Comparison of ENCODE assay signal across 11 cellular contexts in genomic region chr5:99059685-99060084, GRCh38.
DNase-seq lines count a peak whose midpoint lies in the region; ATAC-seq, FAIRE-seq and TF ChIP-seq lines count a peak whose summit lies in the region.
"Had no signal": no experiment of that assay in that cellular context is flagged by ENCODE, and none has a peak within 500 bp of the region (broad histone marks: within the 10 kb centered on the region; RNA-seq: fewer than 3 reads in every experiment).

No MANE protein-coding gene starts in this region.

- H3K4me1 ChIP-seq in OCI-LY7 (ENCODE audit: insufficient read depth, low read length, poor library complexity, severe bottlenecking) (no peaks in the 10 kb centered on the region), small intestine (ENCODE audit: control insufficient read depth in 2 of 2, insufficient read depth in 1 of 2, low read depth in 1 of 2, low read length in 1 of 2) (no peaks in the 10 kb centered on the region)
- H3K4me1 ChIP-seq: upper lobe of right lung had no signal

- H3K9me2 ChIP-seq in OCI-LY7 (ENCODE audit: insufficient read depth, low read length): no peaks in the 10 kb centered on the region

- no peaks in the 10 kb centered on the region for H4K20me1 ChIP-seq in OCI-LY7 (ENCODE audit: insufficient read depth, low read length)

- H3K79me2 ChIP-seq in OCI-LY7 (ENCODE audit: insufficient read depth, low read depth, low read length): no peaks in the 10 kb centered on the region

- no peak for TF ChIP-seq CTCF in OCI-LY7 (conservative IDR thresholded peaks at IDR 0.05; ENCODE audit: low read length)

- H3K27ac ChIP-seq in OCI-LY7 (ENCODE audit: low read depth, low read length, poor library complexity, severe bottlenecking) (no peak overlapping the region), small intestine (ENCODE audit: low read depth in 1 of 2, low read length in 1 of 2) (no peak overlapping the region)
- H3K27ac ChIP-seq: neural progenitor cell, skin epidermis, upper lobe of right lung had no signal

- no TSS peak for BruUV-seq in OCI-LY7 (replicated peaks; lab: Mats Ljungman, UMichigan)

- H3K4me3 ChIP-seq in OCI-LY7 (ENCODE audit: low read depth, low read length, poor library complexity, severe bottlenecking) (no peak overlapping the region), small intestine (ENCODE audit: low read depth in 1 of 2, low read length in 2 of 2) (no peak overlapping the region)
- H3K4me3 ChIP-seq: neural progenitor cell, skin epidermis, upper lobe of right lung had no signal

- POLR2A ChIA-PET in OCI-LY7 (lab: Charles Lee): interaction anchor here (0.6 to 1.7 kb wide), 2 partner anchors 9 to 23 kb away, joined by 3 to 4 read pairs; no protein-coding TSS in a partner anchor

- no peaks in the 10 kb centered on the region for H3K27me3 ChIP-seq in small intestine (ENCODE audit: control insufficient read depth in 2 of 2, insufficient read depth in 2 of 2, low read length in 2 of 2)
- H3K27me3 ChIP-seq: neural progenitor cell, upper lobe of right lung had no signal

- H2AFZ ChIP-seq in OCI-LY7 (ENCODE audit: low read length): no peak overlapping the region
- H2AFZ ChIP-seq: neural progenitor cell had no signal

- CTCF ChIA-PET in OCI-LY7 (lab: Charles Lee; ENCODE audit: unreplicated experiment): no interaction called here

- FAIRE-seq in small intestine (lab: Jason Lieb, UNC): no peak

- H3K36me3 ChIP-seq in OCI-LY7 (ENCODE audit: insufficient read depth, low read length): no peaks in the 10 kb centered on the region
- H3K36me3 ChIP-seq in small intestine (ENCODE audit: control insufficient read depth in 2 of 2, insufficient read depth in 2 of 2, low read length in 2 of 2): no peaks in the 10 kb centered on the region
- H3K36me3 ChIP-seq: neural progenitor cell, upper lobe of right lung had no signal

- peak overlapping the region; percentile 4; the same call in 1 of the 2 replicates for H3K4me2 ChIP-seq in OCI-LY7 (ENCODE audit: low read length)
- H3K4me2 ChIP-seq: neural progenitor cell had no signal

- intact Hi-C loops in OCI-LY7 (cut with micrococcal nuclease; ENCODE audit: unreplicated experiment): loop anchor here (1.0 kb wide), 1 partner anchor 153 kb away; no protein-coding TSS in a partner anchor

- ATAC-seq in GM18517 (IDR thresholded peaks at IDR 0.05; ENCODE audit: unreplicated experiment) (peak; percentile 79), GM21447 (IDR thresholded peaks at IDR 0.05; ENCODE audit: unreplicated experiment) (peak; percentile 74), HG03025 (IDR thresholded peaks at IDR 0.05; ENCODE audit: low FRiP score, unreplicated experiment) (peak; percentile 86)

- H3K9me3 ChIP-seq in OCI-LY7 (ENCODE audit: low read length) (no peaks in the 10 kb centered on the region), small intestine (ENCODE audit: control insufficient read depth, low read depth) (no peaks in the 10 kb centered on the region)
- H3K9me3 ChIP-seq: upper lobe of right lung had no signal

- peak; percentile 3 for DNase-seq in OCI-LY7 (ENCODE audit: low spot score)
- DNase-seq in small intestine: no peak
- no peak for DNase-seq in stimulated activated CD4-positive, alpha-beta T cell treated with anti-CD3 and anti-CD28 coated beads, Interleukin-15, amount 100 ng/mL, for 24 hours
- no peak for DNase-seq in epidermal melanocyte (ENCODE audit: insufficient read length, low spot score)
- DNase-seq in activated CD8-positive, alpha-beta memory T cell treated with anti-CD3 and anti-CD28 coated beads, Interleukin-2, amount 50 U/mL, for 4 hours: no peak
